ENCODE assay signal across 8 cellular contexts in the genomic region with DNA sequence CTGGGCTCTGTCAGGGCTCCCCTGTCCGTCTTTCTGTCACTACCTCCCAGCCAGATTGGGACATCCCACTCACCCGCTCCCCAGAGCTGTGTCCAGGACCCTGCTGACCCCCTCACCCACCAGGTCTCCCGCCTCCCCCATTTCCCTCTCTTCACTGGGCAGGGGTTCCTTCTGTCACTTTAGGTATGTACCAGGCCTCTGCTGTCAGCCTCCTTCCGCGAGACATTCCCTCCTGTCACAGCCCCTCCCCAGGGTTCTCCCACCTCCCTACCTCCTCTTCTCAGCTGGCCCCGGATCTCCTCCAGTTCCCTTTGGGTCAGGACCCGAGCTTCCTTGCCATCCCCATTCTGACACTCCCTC. TPM values are rescaled to one million over a fixed set of nuclear protein-coding genes. Genes with fewer than 3 reads are reported as not detected.
DNase-seq lines count a peak whose midpoint lies in the region; ATAC-seq and TF ChIP-seq lines count a peak whose summit lies in the region.

No MANE protein-coding gene starts in this region.

- H3K4me3 Mint-ChIP-seq in naive thymus-derived CD4-positive, alpha-beta T cell = peak overlapping the region; percentile 88 to 98 (median 96)

- H3K36me3 ChIP-seq in KOPT-K1 (ENCODE audit: insufficient read depth, low read length) = peaks cover 40% of the 10 kb centered on the region
- peaks cover 0 to 16% (median 10%) of the 10 kb centered on the region in 3 experiments for H3K36me3 ChIP-seq in naive thymus-derived CD4-positive, alpha-beta T cell (ENCODE audit: control insufficient read depth in 2 of 3, insufficient read depth in 3 of 3, low read length in 3 of 3)

- H3K9me3 Mint-ChIP-seq in naive thymus-derived CD4-positive, alpha-beta T cell = peaks cover 0 to 2% (median 0%) of the 10 kb centered on the region in 11 donors

- H3K27ac ChIP-seq in KOPT-K1 (ENCODE audit: low read depth, low read length, poor library complexity, severe bottlenecking) (peak overlapping the region; percentile 77), coronary artery (peak overlapping the region; percentile 82 to 94)
- H3K27ac ChIP-seq in naive thymus-derived CD4-positive, alpha-beta T cell (ENCODE audit: low read depth, low read length) = peak overlapping the region; percentile 85

- H3K27me3 ChIP-seq in naive thymus-derived CD4-positive, alpha-beta T cell (ENCODE audit: control insufficient read depth in 2 of 2, insufficient read depth in 2 of 2, low read length in 2 of 2) = no peaks in the 10 kb centered on the region

- intact Hi-C loops in naive thymus-derived CD4-positive, alpha-beta T cell (cut with micrococcal nuclease) = loop anchor here (5.0 to 10.0 kb wide), 5 partner anchors 34 to 911 kb away; a partner anchor contains a TSS

- peaks cover 7 to 8% (median 8%) of the 10 kb centered on the region in 5 donors for H3K27me3 Mint-ChIP-seq in naive thymus-derived CD4-positive, alpha-beta T cell

- peaks cover 8 to 13% (median 9%) of the 10 kb centered on the region in 5 donors for H3K36me3 Mint-ChIP-seq in naive thymus-derived CD4-positive, alpha-beta T cell

- TF ChIP-seq CTCF in AG10803 (conservative IDR thresholded peaks at IDR 0.05; ENCODE audit: low read length) (no peak), coronary artery (IDR thresholded peaks at IDR 0.05) (no peak)

- H3K9me3 ChIP-seq in KOPT-K1 (ENCODE audit: insufficient read depth, low read length, poor library complexity, severe bottlenecking) = no peaks in the 10 kb centered on the region
- H3K9me3 ChIP-seq in naive thymus-derived CD4-positive, alpha-beta T cell (ENCODE audit: control insufficient read depth in 2 of 3, low read length in 3 of 3) = no peaks in the 10 kb centered on the region

- DNase-seq in AG10803 (ENCODE audit: low read depth) (no peak), coronary artery (ENCODE audit: low spot score) (no peak), NCI-H2107 treated with DMSO at 0.1 percent for 48 hours (lab: John Stamatoyannopoulos, UW; ENCODE audit: unreplicated experiment) (no peak)
- DNase-seq in naive thymus-derived CD4-positive, alpha-beta T cell = peak in 2 of 9 donors; percentile 11 to 25
- no peak for DNase-seq in stimulated activated naive CD4-positive, alpha-beta T cell treated with Interleukin-2 at 50 U/mL for 16 hours (lab: John Stamatoyannopoulos, UW)
- DNase-seq in stimulated activated CD4-positive, alpha-beta T cell treated with anti-CD3 and anti-CD28 coated beads, Interleukin-4, amount 100 ng/mL, for 24 hours = no peak

- CTCF ChIA-PET in naive thymus-derived CD4-positive, alpha-beta T cell (lab: Charles Lee) = interaction anchor here (1.0 to 1.2 kb wide), 3 partner anchors 8 to 71 kb away, joined by 3 read pairs; no protein-coding TSS in a partner anchor

- POLR2A ChIA-PET in naive thymus-derived CD4-positive, alpha-beta T cell (lab: Charles Lee) = interaction anchor here (0.7 to 2.8 kb wide), 8 partner anchors 9 to 106 kb away, joined by 3 to 52 read pairs (median 4); a partner anchor contains a TSS

- ATAC-seq in naive thymus-derived CD4-positive, alpha-beta T cell = no peak
- no peak for ATAC-seq in GM21576 (IDR thresholded peaks at IDR 0.05; ENCODE audit: unreplicated experiment)

- peak overlapping the region; percentile 88 to 97 (median 94) for H3K27ac Mint-ChIP-seq in naive thymus-derived CD4-positive, alpha-beta T cell

- H3K4me1 ChIP-seq in naive thymus-derived CD4-positive, alpha-beta T cell (ENCODE audit: control insufficient read depth in 2 of 2, insufficient read depth in 2 of 2, low read length in 2 of 2) = peaks cover 20% of the 10 kb centered on the region in 2 donors

- H3K4me3 ChIP-seq in AG10803 (ENCODE audit: low read length) (peak overlapping the region; percentile 88), coronary artery (peak overlapping the region; percentile 94)
- H3K4me3 ChIP-seq in naive thymus-derived CD4-positive, alpha-beta T cell (ENCODE audit: low read length) = peak overlapping the region; percentile 82

- peaks cover 22 to 48% (median 42%) of the 10 kb centered on the region in 7 donors for H3K4me1 Mint-ChIP-seq in naive thymus-derived CD4-positive, alpha-beta T cell

RNA-seq across cellular contexts. Expression of a gene that starts 0.5 kb away (rescaled TPM):
- 10 to 100 TPM; 24.7 to 40.0 (median 31.0) TPM for total RNA-seq in naive thymus-derived CD4-positive, alpha-beta T cell
- polyA plus RNA-seq in naive thymus-derived CD4-positive, alpha-beta T cell = 10 to 100 TPM; 20.7 to 22.7 TPM

RNA-seq across cellular contexts. Expression of a gene that starts 21.0 kb away (rescaled TPM):
- total RNA-seq in naive thymus-derived CD4-positive, alpha-beta T cell = 10 to 100 TPM in 4 of 5 experiments, 1 to 10 TPM in 1; 8.5 to 16.8 (median 14.8) TPM
- polyA plus RNA-seq in naive thymus-derived CD4-positive, alpha-beta T cell = 1 to 10 TPM in 1 of 2 donors, under 1 TPM in 1; 0.60 to 1.4 TPM
